Comparison of ENCODE assay signal across 14 cellular contexts in genomic region chr9:136964171-136964689, GRCh38. TPM values are rescaled to one million over a fixed set of nuclear protein-coding genes. Genes with fewer than 3 reads are reported as not detected.
A peak's percentile ranks its signal among the peaks of the same experiment; 100 is the strongest.
DNase-seq lines count a peak whose midpoint lies in the region; ATAC-seq and TF ChIP-seq lines count a peak whose summit lies in the region.
"Had no signal": no experiment of that assay in that cellular context is flagged by ENCODE, and none has a peak within 500 bp of the region (broad histone marks: within the 10 kb centered on the region; RNA-seq: fewer than 3 reads in every experiment).

No MANE protein-coding gene starts in this region.

- H2BK15ac ChIP-seq in mesenchymal stem cell (ENCODE audit: low read depth, poor library complexity, severe bottlenecking): no peak overlapping the region

- H3K36me3 Mint-ChIP-seq in type B pancreatic cell (no peaks in the 10 kb centered on the region), immature natural killer cell (no peaks in the 10 kb centered on the region)

- H3K4ac ChIP-seq in mesenchymal stem cell (ENCODE audit: low read depth in 1 of 2, low read length in 2 of 2): no peak overlapping the region

- no peaks in the 10 kb centered on the region for H3K4me1 ChIP-seq in HEK293 (ENCODE audit: control insufficient read depth, insufficient read depth, low read length)
- H3K4me1 ChIP-seq in RWPE2 (ENCODE audit: insufficient read depth, poor library complexity, severe bottlenecking): no peaks in the 10 kb centered on the region
- H3K4me1 ChIP-seq in mesenchymal stem cell (ENCODE audit: control insufficient read depth, insufficient read depth, low read depth, low read length): peaks cover 19% of the 10 kb centered on the region

- H2BK12ac ChIP-seq in mesenchymal stem cell (ENCODE audit: low read length in 2 of 2): no peak overlapping the region

- TF ChIP-seq CTCF in HEK293 (tag by site-specific recombination; IDR thresholded peaks at IDR 0.05) (no peak), RWPE2 (IDR thresholded peaks at IDR 0.05; ENCODE audit: poor library complexity, severe bottlenecking) (no peak), type B pancreatic cell (conservative IDR thresholded peaks at IDR 0.05) (no peak)

- peaks cover 9% of the 10 kb centered on the region for H3K4me1 Mint-ChIP-seq in type B pancreatic cell (ENCODE audit: unreplicated experiment)
- H3K4me1 Mint-ChIP-seq in immature natural killer cell: peaks cover 57 to 67% of the 10 kb centered on the region in 2 donors

- H3K9me3 Mint-ChIP-seq in type B pancreatic cell (no peaks in the 10 kb centered on the region), immature natural killer cell (no peaks in the 10 kb centered on the region)

- H3K4me3 ChIP-seq in HEK293 (ENCODE audit: low read depth, low read length) (no peak overlapping the region), RWPE2 (ENCODE audit: severe bottlenecking) (no peak overlapping the region), mesenchymal stem cell (ENCODE audit: insufficient read depth in 1 of 2, low read depth in 1 of 2, low read length in 2 of 2) (no peak overlapping the region)
- H3K4me3 ChIP-seq: adrenal gland, suprapubic skin had no signal

- no peak overlapping the region for H3K18ac ChIP-seq in mesenchymal stem cell (ENCODE audit: low read depth in 1 of 2, low read length in 2 of 2)

- no peak overlapping the region for H3K27ac ChIP-seq in HEK293 (ENCODE audit: extremely low read depth, low read depth, low read length)
- no peak overlapping the region for H3K27ac ChIP-seq in RWPE2 (ENCODE audit: poor library complexity, severe bottlenecking)
- H3K27ac ChIP-seq in mesenchymal stem cell (ENCODE audit: low read length, poor library complexity, severe bottlenecking): no peak overlapping the region
- H3K27ac ChIP-seq: C4-2B, suprapubic skin had no signal

- no peak overlapping the region for H3K4me3 Mint-ChIP-seq in type B pancreatic cell
- H3K4me3 Mint-ChIP-seq in immature natural killer cell: peak overlapping the region in 2 of 5 donors; percentile 31 to 56

- H3K27me3 ChIP-seq in RWPE2 (ENCODE audit: insufficient read depth, poor library complexity, severe bottlenecking) (no peaks in the 10 kb centered on the region), mesenchymal stem cell (ENCODE audit: control insufficient read depth in 1 of 2, insufficient read depth in 1 of 2, low read length in 2 of 2) (peaks cover 0 to 22% of the 10 kb centered on the region in 2 experiments)
- H3K27me3 ChIP-seq: adrenal gland, suprapubic skin had no signal

- H3K4me2 ChIP-seq in mesenchymal stem cell (ENCODE audit: low read length, poor library complexity, severe bottlenecking): no peak overlapping the region

- H3K27me3 Mint-ChIP-seq in type B pancreatic cell (no peaks in the 10 kb centered on the region), immature natural killer cell (ENCODE audit: low read depth in 3 of 3) (peaks cover 5 to 16% (median 9%) of the 10 kb centered on the region in 3 donors)

- H3K23ac ChIP-seq in mesenchymal stem cell (ENCODE audit: low read length in 2 of 2): no peak overlapping the region

- no peak overlapping the region for H2BK5ac ChIP-seq in mesenchymal stem cell (ENCODE audit: low read depth, low read length, poor library complexity, severe bottlenecking)

- no peak overlapping the region for H2BK120ac ChIP-seq in mesenchymal stem cell (ENCODE audit: low read depth, low read length)

- no peaks in the 10 kb centered on the region for H3K36me3 ChIP-seq in HEK293 (ENCODE audit: control insufficient read depth in 2 of 2, insufficient read depth in 1 of 2, low read length in 2 of 2)
- no peaks in the 10 kb centered on the region for H3K36me3 ChIP-seq in RWPE2 (ENCODE audit: low read depth)
- no peaks in the 10 kb centered on the region for H3K36me3 ChIP-seq in mesenchymal stem cell (ENCODE audit: control insufficient read depth in 1 of 2, insufficient read depth in 2 of 2, low read depth in 1 of 2, low read length in 2 of 2)
- H3K36me3 ChIP-seq: adrenal gland, suprapubic skin had no signal

- peak; percentile 44 for DNase-seq in COR-L47 (lab: John Stamatoyannopoulos, UW)
- no peak for DNase-seq in RWPE2 (ENCODE audit: low spot score)
- DNase-seq in mesenchymal stem cell: no peak
- DNase-seq in germinal center (ENCODE audit: low spot score): no peak
- DNase-seq in type B pancreatic cell (ENCODE audit: extremely low spot score, unreplicated experiment): no peak
- DNase-seq in immature natural killer cell: no peak
- DNase-seq: activated CD4-positive, alpha-beta T cell treated with anti-CD3 and anti-CD28 coated beads, Interleukin-2, amount 50 U/mL, for 1 hour; activated T-cell treated with anti-CD3 and anti-CD28 coated beads, Interleukin-2, amount 50 U/mL, for 48 hours; adrenal gland; kidney glomerular epithelial cell had no signal

- H3K27ac Mint-ChIP-seq in type B pancreatic cell: no peak overlapping the region
- H3K27ac Mint-ChIP-seq in immature natural killer cell: peak overlapping the region in 2 of 6 donors; percentile 46 to 62

- H3K14ac ChIP-seq in mesenchymal stem cell (ENCODE audit: low read length in 2 of 2): no peak overlapping the region

- peak; percentile 57 for ATAC-seq in RWPE2 (ENCODE audit: low read depth)

- no peaks in the 10 kb centered on the region for H3K79me1 ChIP-seq in mesenchymal stem cell (replicated peaks; ENCODE audit: low read length, poor library complexity, severe bottlenecking)

- POLR2A ChIA-PET in HEK293 (lab: Yijun Ruan, JAX): no interaction called here

- CTCF ChIA-PET in HEK293 (lab: Yijun Ruan, JAX): interaction anchor here (0.6 to 1.7 kb wide), 6 partner anchors 13 to 102 kb away, joined by 3 to 11 read pairs (median 4); partner anchors contain the start of genes C8G and PTGDS

- 78% methylated on average over 22 of the region's 22 CpGs for WGBS in mesenchymal stem cell

- no peaks in the 10 kb centered on the region for H3K9me3 ChIP-seq in HEK293 (ENCODE audit: control insufficient read depth, insufficient read depth, low read depth, low read length)
- H3K9me3 ChIP-seq in RWPE2 (ENCODE audit: severe bottlenecking): no peaks in the 10 kb centered on the region
- H3K9me3 ChIP-seq in mesenchymal stem cell (ENCODE audit: control insufficient read depth, low read length): no peaks in the 10 kb centered on the region
- H3K9me3 ChIP-seq: adrenal gland, suprapubic skin had no signal

- H2AFZ ChIP-seq in mesenchymal stem cell (ENCODE audit: low read depth, low read length): no peak overlapping the region

- H4K91ac ChIP-seq in mesenchymal stem cell (ENCODE audit: low read length): peak overlapping the region; percentile 20

- no peak overlapping the region for H2AK5ac ChIP-seq in mesenchymal stem cell (ENCODE audit: low read length, severe bottlenecking)

- no peak overlapping the region for H3K9ac ChIP-seq in mesenchymal stem cell (ENCODE audit: low read length)

- H4K8ac ChIP-seq in mesenchymal stem cell (ENCODE audit: low read length): no peak overlapping the region

TF ChIP-seq in HEK293, 187 proteins besides CTCF, POLR2A, EP300 and RAD21 (continues in another document):
- TF ChIP-seq GLIS2 (tag by site-specific recombination; IDR thresholded peaks at IDR 0.05) (peak; percentile 48; the same call in 1 of the 2 replicates), ZFP41 (tag by site-specific recombination; IDR thresholded peaks at IDR 0.05; ENCODE audit: borderline replicate concordance) (no peak)
- TF ChIP-seq, protein P1, sequence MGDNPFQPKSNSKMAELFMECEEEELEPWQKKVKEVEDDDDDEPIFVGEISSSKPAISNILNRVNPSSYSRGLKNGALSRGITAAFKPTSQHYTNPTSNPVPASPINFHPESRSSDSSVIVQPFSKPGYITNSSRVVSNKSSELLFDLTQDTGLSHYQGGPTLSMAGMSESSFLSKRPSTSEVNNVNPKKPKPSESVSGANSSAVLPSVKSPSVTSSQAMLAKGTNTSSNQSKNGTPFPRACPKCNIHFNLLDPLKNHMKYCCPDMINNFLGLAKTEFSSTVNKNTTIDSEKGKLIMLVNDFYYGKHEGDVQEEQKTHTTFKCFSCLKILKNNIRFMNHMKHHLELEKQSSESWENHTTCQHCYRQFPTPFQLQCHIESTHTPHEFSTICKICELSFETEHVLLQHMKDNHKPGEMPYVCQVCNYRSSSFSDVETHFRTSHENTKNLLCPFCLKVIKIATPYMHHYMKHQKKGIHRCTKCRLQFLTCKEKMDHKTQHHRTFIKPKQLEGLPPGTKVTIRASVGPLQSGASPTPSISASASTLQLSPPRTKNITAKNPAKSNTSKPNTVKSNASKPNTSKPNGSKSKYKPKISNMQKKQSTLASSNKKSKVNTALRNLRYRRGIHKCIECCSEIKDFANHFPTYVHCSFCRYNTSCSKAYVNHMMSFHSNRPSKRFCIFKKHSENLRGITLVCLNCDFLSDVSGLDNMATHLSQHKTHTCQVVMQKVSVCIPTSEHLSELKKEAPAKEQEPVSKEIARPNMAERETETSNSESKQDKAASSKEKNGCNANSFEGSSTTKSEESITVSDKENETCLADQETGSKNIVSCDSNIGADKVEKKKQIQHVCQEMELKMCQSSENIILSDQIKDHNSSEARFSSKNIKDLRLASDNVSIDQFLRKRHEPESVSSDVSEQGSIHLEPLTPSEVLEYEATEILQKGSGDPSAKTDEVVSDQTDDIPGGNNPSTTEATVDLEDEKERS (tag by site-specific recombination; IDR thresholded peaks at IDR 0.05): no peak

RNA-seq across cellular contexts. Expression of gene LCN12, which starts 12.2 kb away (rescaled TPM):
- 0.07 TPM for polyA plus RNA-seq in mesenchymal stem cell (2013, experiment 1 of 2)
- polyA plus RNA-seq in mesenchymal stem cell (2013, experiment 2 of 2): 0.07 TPM
- total RNA-seq in type B pancreatic cell (ENCODE audit: low replicate concordance): 7.9 and 8.3 TPM in 2 replicates
- polyA plus RNA-seq in immature natural killer cell: not detected

RNA-seq across cellular contexts. Expression of gene PTGDS, which starts 13.1 kb away (rescaled TPM):
- 172 TPM for polyA plus RNA-seq in mesenchymal stem cell (2013, experiment 1 of 2)
- polyA plus RNA-seq in mesenchymal stem cell (2013, experiment 2 of 2): 175 TPM
- total RNA-seq in type B pancreatic cell (ENCODE audit: low replicate concordance): 1.4 and 1.7 TPM in 2 replicates
- polyA plus RNA-seq in immature natural killer cell: 100 to 1,000 TPM in 2 of 3 donors, 10 to 100 TPM in 1; 93.2 to 201 (median 164) TPM
- total RNA-seq: HT-29 had no signal

RNA-seq across cellular contexts. Expression of gene LCNL1, which starts 18.6 kb away (rescaled TPM):
- 4.3 TPM for polyA plus RNA-seq in mesenchymal stem cell (2013, experiment 1 of 2)
- 4.1 TPM for polyA plus RNA-seq in mesenchymal stem cell (2013, experiment 2 of 2)
- not detected in 2 replicates for total RNA-seq in type B pancreatic cell (ENCODE audit: low replicate concordance)
- not detected for polyA plus RNA-seq in immature natural killer cell
- total RNA-seq: HT-29 had no signal

RNA-seq across cellular contexts. Expression of gene C8G, which starts 19.2 kb away (rescaled TPM):
- polyA plus RNA-seq in mesenchymal stem cell (2013, experiment 1 of 2): 0.55 TPM
- polyA plus RNA-seq in mesenchymal stem cell (2013, experiment 2 of 2): 0.55 TPM
- total RNA-seq in type B pancreatic cell (ENCODE audit: low replicate concordance): 2.8 and 4.1 TPM in 2 replicates
- polyA plus RNA-seq in immature natural killer cell: 1 to 10 TPM; 1.7 to 5.1 (median 2.1) TPM

RNA-seq across cellular contexts. Expression of gene FBXW5, which starts 19.7 kb away (rescaled TPM):
- polyA plus RNA-seq in mesenchymal stem cell (2013, experiment 1 of 2): 58.2 TPM
- polyA plus RNA-seq in mesenchymal stem cell (2013, experiment 2 of 2): 59.5 TPM
- total RNA-seq in type B pancreatic cell (ENCODE audit: low replicate concordance): 82.8 and 110 TPM in 2 replicates
- 100 to 1,000 TPM; 120 to 211 (median 120) TPM for polyA plus RNA-seq in immature natural killer cell
